In genomic region chr11:14623036-14623435, GRCh38 we compare ENCODE assay signal across 24 cellular contexts. TPM values are rescaled to one million over a fixed set of nuclear protein-coding genes. Genes with fewer than 3 reads are reported as not detected.
A peak's percentile ranks its signal among the peaks of the same experiment; 100 is the strongest.
DNase-seq lines count a peak whose midpoint lies in the region; ATAC-seq, FAIRE-seq and TF ChIP-seq lines count a peak whose summit lies in the region.
"Had no signal": no experiment of that assay in that cellular context is flagged by ENCODE, and none has a peak within 500 bp of the region (broad histone marks: within the 10 kb centered on the region; RNA-seq: fewer than 3 reads in every experiment).

No MANE protein-coding gene starts in this region.

- H3K4me3 Mint-ChIP-seq in CD8-positive, alpha-beta T cell = no peak overlapping the region
- no peak overlapping the region for H3K4me3 Mint-ChIP-seq in GM23338
- H3K4me3 Mint-ChIP-seq: activated B cell treated with CpG ODN at 0.5 μM for 24 hours; stimulated activated memory B cell treated with anti-CD40 and anti-IgM and Interleukin-4, amounts not matched to agents 10 μg/mL and 1 μg/mL and 100 μg/mL, for 72 hours; T-helper 2 cell treated with Interferon-gamma antibody and Interleukin-4, amounts not matched to agents 5 μg/mL and 100 μg/mL, for 36 hours had no signal

- TF ChIP-seq RAD21 in GM12878 (IDR thresholded peaks at IDR 0.05; ENCODE audit: insufficient read depth, low read depth, low read length) = peak; percentile 21; the same call in 1 of the 2 replicates

- no peak for TF ChIP-seq POLR2A in GM12878 (IDR thresholded peaks at IDR 0.05; ENCODE audit: low read depth, low read length)

- TF ChIP-seq EP300 in GM12878 (IDR thresholded peaks at IDR 0.05; ENCODE audit: borderline replicate concordance in 1 of 2, control insufficient read depth in 1 of 2, low read depth in 2 of 2, low read length in 2 of 2) = no peak

- H3K27me3 Mint-ChIP-seq in CD8-positive, alpha-beta T cell (ENCODE audit: low read depth) = no peaks in the 10 kb centered on the region
- no peaks in the 10 kb centered on the region for H3K27me3 Mint-ChIP-seq in GM23338 (ENCODE audit: insufficient read depth, low read depth, poor library complexity)
- H3K27me3 Mint-ChIP-seq: activated B cell treated with CpG ODN at 0.5 μM for 24 hours; stimulated activated memory B cell treated with anti-CD40 and anti-IgM and Interleukin-4, amounts not matched to agents 10 μg/mL and 1 μg/mL and 100 μg/mL, for 72 hours had no signal

- no peaks in the 10 kb centered on the region for H3K36me3 ChIP-seq in CD8-positive, alpha-beta T cell (ENCODE audit: insufficient read depth, low read length)
- H3K36me3 ChIP-seq in GM23338 (ENCODE audit: insufficient read depth) (no peaks in the 10 kb centered on the region), GM12878 (ENCODE audit: control insufficient read depth in 2 of 2, insufficient read depth in 2 of 2, low read length in 1 of 2) (no peaks in the 10 kb centered on the region), muscle layer of colon (ENCODE audit: insufficient read depth, low read length) (no peaks in the 10 kb centered on the region)
- H3K36me3 ChIP-seq: lower lobe of right lung had no signal

- RAD21 ChIA-PET in GM12878 (lab: Charles Lee; ENCODE audit: unreplicated experiment) = interaction anchor here (1.0 kb wide), 1 partner anchor 285 kb away, joined by 3 read pairs; no protein-coding TSS in a partner anchor

- POLR2A ChIA-PET in CD8-positive, alpha-beta T cell (lab: Charles Lee) = interaction anchor here (1.0 to 1.4 kb wide), 4 partner anchors 12 to 100 kb away, joined by 3 to 5 read pairs (median 3); no protein-coding TSS in a partner anchor
- POLR2A ChIA-PET in GM12878 (lab: Charles Lee) = no interaction called here

- no peaks in the 10 kb centered on the region for H3K9me3 ChIP-seq in CD8-positive, alpha-beta T cell (ENCODE audit: low read length)
- no peaks in the 10 kb centered on the region for H3K9me3 ChIP-seq in GM12878 (replicated peaks; ENCODE audit: control insufficient read depth, insufficient read depth, low read length)
- H3K9me3 ChIP-seq in muscle layer of colon (ENCODE audit: low read length) = no peaks in the 10 kb centered on the region
- H3K9me3 ChIP-seq: lower lobe of right lung, psoas muscle had no signal

- in situ Hi-C loops in GM12878 (cut with MboI) = no loop called here

- no peaks in the 10 kb centered on the region for H3K9me2 ChIP-seq in GM23338 (ENCODE audit: insufficient read depth)

- H3K9ac ChIP-seq in GM12878 (ENCODE audit: control insufficient read depth, insufficient read depth, low read length) = no peak overlapping the region
- no peak overlapping the region for H3K9ac ChIP-seq in muscle layer of colon (ENCODE audit: low read length)

- H3K27ac Mint-ChIP-seq in CD8-positive, alpha-beta T cell = peak overlapping the region; percentile 9
- no peak overlapping the region for H3K27ac Mint-ChIP-seq in GM23338
- H3K27ac Mint-ChIP-seq: activated B cell treated with CpG ODN at 0.5 μM for 24 hours; activated naive CD4-positive, alpha-beta T cell treated with anti-CD3 and anti-CD28 coated beads, Interleukin-2, amount 50 U/mL, for 72 hours; stimulated activated memory B cell treated with anti-CD40 and anti-IgM and Interleukin-4, amounts not matched to agents 10 μg/mL and 1 μg/mL and 100 μg/mL, for 72 hours; T-helper 2 cell treated with Interferon-gamma antibody and Interleukin-4, amounts not matched to agents 5 μg/mL and 100 μg/mL, for 36 hours had no signal

- CTCF ChIA-PET in CD8-positive, alpha-beta T cell (lab: Charles Lee) = interaction anchor here (0.7 to 2.6 kb wide), 9 partner anchors 12 to 284 kb away, joined by 3 to 15 read pairs (median 5); partner anchors contain the start of gene PDE3B
- CTCF ChIA-PET in GM12878 (lab: Yijun Ruan, JAX) = interaction anchor here (1.6 kb wide), 1 partner anchor 285 kb away, joined by 4 read pairs; no protein-coding TSS in a partner anchor

- H3K4me2 ChIP-seq in GM23338 = no peak overlapping the region
- no peak overlapping the region for H3K4me2 ChIP-seq in GM12878 (ENCODE audit: control insufficient read depth, insufficient read depth)

- H3K27ac ChIP-seq in CD8-positive, alpha-beta T cell (ENCODE audit: low read depth, low read length) = no peak overlapping the region
- H3K27ac ChIP-seq in GM23338 (ENCODE audit: low read depth) (no peak overlapping the region), GM12878 (ENCODE audit: control insufficient read depth, insufficient read depth) (no peak overlapping the region), muscle layer of colon (ENCODE audit: low read depth, low read length) (peak overlapping the region; percentile 37)
- H3K27ac ChIP-seq: epithelial cell of prostate, foreskin keratinocyte, lower lobe of right lung, psoas muscle, RWPE1, skin epidermis had no signal

- ATAC-seq in CD8-positive, alpha-beta T cell = no peak
- ATAC-seq in GM23338 (peak; percentile 90), GM12878 (no peak), GM21576 (IDR thresholded peaks at IDR 0.05; ENCODE audit: unreplicated experiment) (no peak), HG03439 (IDR thresholded peaks at IDR 0.05; ENCODE audit: unreplicated experiment) (no peak)
- ATAC-seq: activated naive CD4-positive, alpha-beta T cell treated with anti-CD3 and anti-CD28 coated beads, Interleukin-2, amount 50 U/mL, for 72 hours; foreskin keratinocyte; lower lobe of right lung; psoas muscle; SK-N-SH treated with all-trans-retinoic acid at 6 μM for 48 hours; stimulated activated memory B cell treated with anti-CD40 and anti-IgM and Interleukin-4, amounts not matched to agents 10 μg/mL and 1 μg/mL and 100 μg/mL, for 72 hours had no signal

- DNase-seq in CD8-positive, alpha-beta T cell = no peak
- DNase-seq in GM23338 (ENCODE audit: low spot score) = peak; percentile 50
- DNase-seq in GM12878 (ENCODE audit: low read depth, low spot score) = no peak
- DNase-seq in cerebellar cortex (ENCODE audit: low spot score) = no peak
- DNase-seq: activated B cell treated with CpG ODN at 0.5 μM for 24 hours; foreskin keratinocyte; lower lobe of right lung; NCI-H510A; psoas muscle; stimulated activated CD4-positive, alpha-beta T cell treated with anti-CD3 and anti-CD28 coated beads, Interleukin-2, amount 100 ng/mL, for 24 hours had no signal

- H3K4me1 Mint-ChIP-seq in CD8-positive, alpha-beta T cell (ENCODE audit: low read depth) = peaks cover 88% of the 10 kb centered on the region
- H3K4me1 Mint-ChIP-seq in GM23338 = no peaks in the 10 kb centered on the region

- SMC1A ChIA-PET in GM12878 (lab: Charles Lee; ENCODE audit: uncharacterized antibody, unreplicated experiment) = interaction anchor here (1.5 kb wide), 1 partner anchor 285 kb away, joined by 4 read pairs; no protein-coding TSS in a partner anchor

- FAIRE-seq in GM12878 (lab: Jason Lieb, UNC) = no peak
- FAIRE-seq: astrocyte, GM19239, islet of Langerhans had no signal

- H3K79me2 ChIP-seq in GM23338 (replicated peaks; ENCODE audit: insufficient read depth) (no peaks in the 10 kb centered on the region), GM12878 (ENCODE audit: control insufficient read depth, insufficient read depth, low read length) (no peaks in the 10 kb centered on the region)

- H3K4me1 ChIP-seq in CD8-positive, alpha-beta T cell (ENCODE audit: insufficient read depth, low read length) = peaks cover 58% of the 10 kb centered on the region
- H3K4me1 ChIP-seq in GM23338 (ENCODE audit: insufficient read depth) (no peaks in the 10 kb centered on the region), GM12878 (ENCODE audit: control insufficient read depth, insufficient read depth, low read length) (no peaks in the 10 kb centered on the region), muscle layer of colon (ENCODE audit: insufficient read depth, low read length) (peaks cover 42% of the 10 kb centered on the region)
- H3K4me1 ChIP-seq: foreskin keratinocyte, psoas muscle had no signal

- H3F3A ChIP-seq in GM23338 (replicated peaks; ENCODE audit: low read depth) = no peaks in the 10 kb centered on the region

- H3K36me3 Mint-ChIP-seq in CD8-positive, alpha-beta T cell = peaks cover 12% of the 10 kb centered on the region
- H3K36me3 Mint-ChIP-seq in GM23338 (ENCODE audit: low read depth) = no peaks in the 10 kb centered on the region
- H3K36me3 Mint-ChIP-seq: stimulated activated memory B cell treated with anti-CD40 and anti-IgM and Interleukin-4, amounts not matched to agents 10 μg/mL and 1 μg/mL and 100 μg/mL, for 72 hours had no signal

- no peak overlapping the region for H3K4me3 ChIP-seq in CD8-positive, alpha-beta T cell (ENCODE audit: low read depth, low read length)
- H3K4me3 ChIP-seq in GM23338 (no peak overlapping the region), GM12878 (no peak overlapping the region), muscle layer of colon (ENCODE audit: low read depth in 1 of 2, low read length in 2 of 2) (no peak overlapping the region)
- H3K4me3 ChIP-seq: lower lobe of right lung, psoas muscle, skin epidermis had no signal

- no TSS peak for BruUV-seq in GM12878 (replicated peaks; lab: Mats Ljungman, UMichigan)

- no peaks in the 10 kb centered on the region for H4K20me1 ChIP-seq in GM23338 (replicated peaks; ENCODE audit: insufficient read depth)
- H4K20me1 ChIP-seq in GM12878 (ENCODE audit: control insufficient read depth, insufficient read depth) = no peaks in the 10 kb centered on the region

- no peaks in the 10 kb centered on the region for H3K27me3 ChIP-seq in CD8-positive, alpha-beta T cell (ENCODE audit: insufficient read depth, low read length)
- H3K27me3 ChIP-seq in GM23338 (ENCODE audit: insufficient read depth) (no peaks in the 10 kb centered on the region), GM12878 (replicated peaks in 1 of 2; ENCODE audit: control insufficient read depth in 2 of 2, insufficient read depth in 2 of 2, low read length in 1 of 2) (no peaks in the 10 kb centered on the region), muscle layer of colon (ENCODE audit: control insufficient read depth in 1 of 2, insufficient read depth in 2 of 2, low read length in 2 of 2) (no peaks in the 10 kb centered on the region)

- TF ChIP-seq CTCF in CD8-positive, alpha-beta T cell (IDR thresholded peaks at IDR 0.05) = no peak
- TF ChIP-seq CTCF in GM23338 (conservative IDR thresholded peaks at IDR 0.05; ENCODE audit: low read depth in 2 of 2) (peak; percentile 53 to 83), GM12878 (IDR thresholded peaks at IDR 0.05 in 2 of 3, conservative IDR thresholded peaks at IDR 0.05 in 1 of 3; ENCODE audit: control insufficient read depth in 2 of 3, extremely low read depth in 1 of 3, insufficient read depth in 1 of 3, low read depth in 3 of 3, low read length in 3 of 3) (no peak)

- intact Hi-C loops in CD8-positive, alpha-beta T cell (cut with DNase I, micrococcal nuclease) = loop anchor here in 1 of 2 experiments (5.0 kb wide), 1 partner anchor 284 kb away; no protein-coding TSS in a partner anchor
- intact Hi-C loops in GM12878 (cut with micrococcal nuclease; ENCODE audit: unreplicated experiment) = no loop called here

- H2AFZ ChIP-seq in GM23338 = no peak overlapping the region
- H2AFZ ChIP-seq in GM12878 (ENCODE audit: control insufficient read depth, low read depth, low read length) = no peak overlapping the region

- 88% methylated on average over 3 of the region's 3 CpGs for WGBS in GM12878 (ENCODE audit: insufficient coverage, insufficient replicate concordance, low lambda C conversion rate, missing lambda C conversion rate)

- no peaks in the 10 kb centered on the region for H3K9me3 Mint-ChIP-seq in CD8-positive, alpha-beta T cell
- H3K9me3 Mint-ChIP-seq in GM23338 = no peaks in the 10 kb centered on the region
- H3K9me3 Mint-ChIP-seq: activated B cell treated with CpG ODN at 0.5 μM for 24 hours; stimulated activated memory B cell treated with anti-CD40 and anti-IgM and Interleukin-4, amounts not matched to agents 10 μg/mL and 1 μg/mL and 100 μg/mL, for 72 hours had no signal

RNA-seq across cellular contexts. Expression of gene PDE3B, which starts 20.6 kb away (rescaled TPM):
- 100 to 1,000 TPM; 144 to 146 TPM for total RNA-seq in CD8-positive, alpha-beta T cell
- 16.9 and 21.3 TPM in 2 replicates for total RNA-seq in GM23338 (2014; rRNA removed; shearing (Covaris generic))
- polyA plus RNA-seq in GM23338 (2016; fragmentation: Nextera tagmentation; extraction: Ambion mirVana) (4.3 and 4.9 TPM in 2 replicates), GM12878 (2011; rRNA removed) (0.03 and 0.04 TPM in 2 replicates), GM12878 (2014; fragmentation: Illumina TruSeq; extraction: Trizol) (2.4 and 2.9 TPM in 2 replicates), GM12878 (2014; fragmentation: Nextera tagmentation; extraction: Ambion mirVana) (under 1 TPM; 0.40 to 0.77 TPM), GM12878 (2014; rRNA removed) (1.9 and 2.0 TPM in 2 replicates), GM12878 (2016; fragmentation: Nextera tagmentation; extraction: Ambion mirVana) (1 to 10 TPM; 1.7 to 1.9 TPM)
- total RNA-seq in GM12878 (2013; cell fraction: nucleolus; rRNA removed) = 0.07 and 0.23 TPM in 2 replicates
- total RNA-seq in GM12878 (2014; rRNA removed) (2.7 and 3.9 TPM in 2 replicates), GM12878 (2014; rRNA removed; fragmentation: Illumina TruSeq; extraction: Trizol) (3.1 TPM in 2 replicates), GM12878 (2021) (2.6 and 2.9 TPM in 2 replicates)
- polyA plus RNA-seq in GM12878 (2011; ENCODE audit: low read depth) = 0.10 TPM
- 0.01 and 0.03 TPM in 2 replicates for polyA plus RNA-seq in GM12878 (2011; cell fraction: cytosol; rRNA removed)
- polyA plus RNA-seq in GM12878 (2011; cell fraction: nucleus; rRNA removed) = 0.04 and 0.13 TPM in 2 replicates
- 0.21 and 0.27 TPM in 2 replicates for polyA plus RNA-seq in GM12878 (2012)
- not detected in 2 replicates for polyA minus RNA-seq in GM12878 (2011; rRNA and poly(A)+ RNA removed)
- polyA minus RNA-seq in GM12878 (2011; cell fraction: cytosol; rRNA and poly(A)+ RNA removed) = 0.10 TPM in 1 of 2 replicates, not detected in the other
- polyA minus RNA-seq in GM12878 (2011; cell fraction: nucleus; rRNA and poly(A)+ RNA removed) = 0.29 and 0.36 TPM in 2 replicates
- total RNA-seq: LHCN-M2 had no signal

Comparison
In these comparisons a context has a peak if more than half of its experiments do, and no peak if none do; other contexts are left out.
1. CTCF ChIP-seq: peak in GM23338 (2 of 2); none in CD8-positive, alpha-beta T cell (single experiment) and GM12878 (0 of 3).